In genomic region chr19:8004001-8004400, GRCh38 we compare ENCODE assay signal across 10 cellular contexts. TPM values are rescaled to one million over a fixed set of nuclear protein-coding genes. Genes with fewer than 3 reads are reported as not detected.
DNase-seq lines count a peak whose midpoint lies in the region; ATAC-seq and TF ChIP-seq lines count a peak whose summit lies in the region.
"Had no signal": no experiment of that assay in that cellular context is flagged by ENCODE, and none has a peak within 500 bp of the region (broad histone marks: within the 10 kb centered on the region; RNA-seq: fewer than 3 reads in every experiment).

No MANE protein-coding gene starts in this region.

- H3K27ac ChIP-seq in iPS-20b (ENCODE audit: low read length): no peak overlapping the region
- peak overlapping the region in 1 of 5 donors; percentile 90 for H3K27ac ChIP-seq in stomach

- TF ChIP-seq POLR2A in stomach (IDR thresholded peaks at IDR 0.05): no peak

- CTCF ChIA-PET in activated CD4-positive, alpha-beta T cell treated with anti-CD3 and anti-CD28 coated beads, Interleukin-2, amount 10 ng/mL, durations not matched to agents 7 days and 5 days (lab: Charles Lee): interaction anchor here (1.2 kb wide), 1 partner anchor 11 kb away, joined by 3 read pairs; no protein-coding TSS in a partner anchor
- CTCF ChIA-PET in activated CD8-positive, alpha-beta T cell treated with anti-CD3 and anti-CD28 coated beads, Interleukin-2, amount 10 ng/mL, durations not matched to agents 7 days and 5 days (lab: Charles Lee): interaction anchor here (1.0 to 3.5 kb wide), 3 partner anchors 60 to 75 kb away, joined by 3 to 35 read pairs (median 6); partner anchors contain the start of gene TIMM44

- DNase-seq in activated CD4-positive, alpha-beta T cell treated with anti-CD3 and anti-CD28 coated beads, Interleukin-2, amount 10 ng/mL, durations not matched to agents 7 days and 5 days: no peak
- DNase-seq in activated CD4-positive, alpha-beta T cell treated with anti-CD3 and anti-CD28 coated beads for 4 hours: no peak
- DNase-seq in activated CD8-positive, alpha-beta T cell treated with anti-CD3 and anti-CD28 coated beads, Interleukin-2, amount 10 ng/mL, durations not matched to agents 7 days and 5 days: no peak
- DNase-seq in stomach (no peak), A172 (ENCODE audit: low spot score) (no peak), DMS79 treated with DMSO at 0.1 percent for 48 hours (lab: John Stamatoyannopoulos, UW) (no peak)
- DNase-seq: stimulated activated CD4-positive, alpha-beta T cell treated with anti-CD3 and anti-CD28 coated beads, Interleukin-4, amount 100 ng/mL, for 4 hours had no signal

- H3K27me3 Mint-ChIP-seq in activated CD4-positive, alpha-beta T cell treated with anti-CD3 and anti-CD28 coated beads, Interleukin-2, amount 10 ng/mL, durations not matched to agents 7 days and 5 days: no peaks in the 10 kb centered on the region
- H3K27me3 Mint-ChIP-seq in activated CD8-positive, alpha-beta T cell treated with anti-CD3 and anti-CD28 coated beads, Interleukin-2, amount 10 ng/mL, durations not matched to agents 7 days and 5 days (ENCODE audit: low read depth): no peaks in the 10 kb centered on the region

- TF ChIP-seq EP300 in stomach (IDR thresholded peaks at IDR 0.05): no peak

- H3K9me3 ChIP-seq in iPS-20b (ENCODE audit: insufficient read depth, low read depth, low read length) (no peaks in the 10 kb centered on the region), stomach (no peaks in the 10 kb centered on the region)

- ATAC-seq in activated CD8-positive, alpha-beta T cell treated with anti-CD3 and anti-CD28 coated beads, Interleukin-2, amount 10 ng/mL, durations not matched to agents 7 days and 5 days: no peak
- ATAC-seq in activated CD4-positive, CD25-positive, alpha-beta regulatory T cell treated with anti-CD3 and anti-CD28 coated beads, Interleukin-2, amount 50 U/mL, for 24 hours: no peak

- H3K4me3 Mint-ChIP-seq in activated CD4-positive, alpha-beta T cell treated with anti-CD3 and anti-CD28 coated beads, Interleukin-2, amount 10 ng/mL, durations not matched to agents 7 days and 5 days: peak overlapping the region; percentile 98
- H3K4me3 Mint-ChIP-seq in activated CD8-positive, alpha-beta T cell treated with anti-CD3 and anti-CD28 coated beads, Interleukin-2, amount 10 ng/mL, durations not matched to agents 7 days and 5 days: peak overlapping the region; percentile 83

- H3K9ac ChIP-seq in iPS-20b (ENCODE audit: low read depth, low read length): peak overlapping the region; percentile 95; the same call in 1 of the 2 replicates

- H3K9me3 Mint-ChIP-seq in activated CD4-positive, alpha-beta T cell treated with anti-CD3 and anti-CD28 coated beads, Interleukin-2, amount 10 ng/mL, durations not matched to agents 7 days and 5 days: no peaks in the 10 kb centered on the region
- H3K9me3 Mint-ChIP-seq in activated CD8-positive, alpha-beta T cell treated with anti-CD3 and anti-CD28 coated beads, Interleukin-2, amount 10 ng/mL, durations not matched to agents 7 days and 5 days (ENCODE audit: insufficient read depth): no peaks in the 10 kb centered on the region

- intact Hi-C loops in stomach (cut with DNase I; ENCODE audit: low total_unique reads): loop anchor here (10.0 kb wide), 1 partner anchor 159 kb away; no protein-coding TSS in a partner anchor

- H3K4me1 ChIP-seq in iPS-20b (ENCODE audit: insufficient read depth, low read length) (peaks cover 13% of the 10 kb centered on the region; the same call in 1 of the 2 replicates), stomach (peaks cover 36 to 71% (median 63%) of the 10 kb centered on the region in 4 donors)

- peak overlapping the region; percentile 98 for H3K4me3 ChIP-seq in iPS-20b (ENCODE audit: low read length)
- H3K4me3 ChIP-seq in stomach: peak overlapping the region; percentile 81 to 94 (median 84)

- no peak for TF ChIP-seq CTCF in stomach (IDR thresholded peaks at IDR 0.05)

- H3K27me3 ChIP-seq in iPS-20b (ENCODE audit: insufficient read depth, low read length): no peaks in the 10 kb centered on the region
- H3K27me3 ChIP-seq in stomach: no peaks in the 10 kb centered on the region

- H3K36me3 ChIP-seq in iPS-20b (ENCODE audit: insufficient read depth, low read depth, low read length) (peaks cover 19% of the 10 kb centered on the region; the same call in 1 of the 2 replicates), stomach (peaks cover 0 to 18% (median 14%) of the 10 kb centered on the region in 4 donors)

- POLR2A ChIA-PET in activated CD4-positive, alpha-beta T cell treated with anti-CD3 and anti-CD28 coated beads, Interleukin-2, amount 10 ng/mL, durations not matched to agents 7 days and 5 days (lab: Charles Lee): interaction anchor here (0.7 kb wide), 1 partner anchor 10 kb away, joined by 14 read pairs; no protein-coding TSS in a partner anchor
- POLR2A ChIA-PET in activated CD8-positive, alpha-beta T cell treated with anti-CD3 and anti-CD28 coated beads, Interleukin-2, amount 10 ng/mL, durations not matched to agents 7 days and 5 days (lab: Charles Lee): interaction anchor here (1.4 kb wide), 1 partner anchor 60 kb away, joined by 5 read pairs; the partner anchor contains the start of gene TIMM44

- H3K27ac Mint-ChIP-seq in activated CD4-positive, alpha-beta T cell treated with anti-CD3 and anti-CD28 coated beads, Interleukin-2, amount 10 ng/mL, durations not matched to agents 7 days and 5 days: peak overlapping the region; percentile 55
- peak overlapping the region; percentile 77 for H3K27ac Mint-ChIP-seq in activated CD8-positive, alpha-beta T cell treated with anti-CD3 and anti-CD28 coated beads, Interleukin-2, amount 10 ng/mL, durations not matched to agents 7 days and 5 days

- H3K36me3 Mint-ChIP-seq in activated CD4-positive, alpha-beta T cell treated with anti-CD3 and anti-CD28 coated beads, Interleukin-2, amount 10 ng/mL, durations not matched to agents 7 days and 5 days (ENCODE audit: low read depth): peaks cover 6% of the 10 kb centered on the region
- peaks cover 17% of the 10 kb centered on the region for H3K36me3 Mint-ChIP-seq in activated CD8-positive, alpha-beta T cell treated with anti-CD3 and anti-CD28 coated beads, Interleukin-2, amount 10 ng/mL, durations not matched to agents 7 days and 5 days (ENCODE audit: low read depth)

- 52 to 67% (median 54%) methylated on average over 6 of the region's 6 CpGs for WGBS in stomach, 5 donors

- peaks cover 47% of the 10 kb centered on the region for H3K4me1 Mint-ChIP-seq in activated CD4-positive, alpha-beta T cell treated with anti-CD3 and anti-CD28 coated beads, Interleukin-2, amount 10 ng/mL, durations not matched to agents 7 days and 5 days
- peaks cover 40% of the 10 kb centered on the region for H3K4me1 Mint-ChIP-seq in activated CD8-positive, alpha-beta T cell treated with anti-CD3 and anti-CD28 coated beads, Interleukin-2, amount 10 ng/mL, durations not matched to agents 7 days and 5 days (ENCODE audit: low read depth)

RNA-seq across cellular contexts. Expression of gene ELAVL1, which starts 1.4 kb away (rescaled TPM):
- total RNA-seq in activated CD4-positive, alpha-beta T cell treated with anti-CD3 and anti-CD28 coated beads, Interleukin-2, amount 10 ng/mL, durations not matched to agents 7 days and 5 days: 100 to 1,000 TPM; 109 TPM
- 100 to 1,000 TPM; 128 to 132 TPM for total RNA-seq in activated CD8-positive, alpha-beta T cell treated with anti-CD3 and anti-CD28 coated beads, Interleukin-2, amount 10 ng/mL, durations not matched to agents 7 days and 5 days
- total RNA-seq in stomach: 10 to 100 TPM; 11.2 to 50.2 (median 20.2) TPM
- 10 to 100 TPM; 14.7 to 25.4 (median 18.5) TPM for polyA plus RNA-seq in stomach
- 69.3 and 79.7 TPM in 2 replicates for total RNA-seq in A172 (2014; rRNA removed; shearing (Covaris generic))

RNA-seq across cellular contexts. Expression of gene CCL25, which starts 48.6 kb away (rescaled TPM):
- 1 to 10 TPM; 5.2 to 7.4 TPM for total RNA-seq in activated CD4-positive, alpha-beta T cell treated with anti-CD3 and anti-CD28 coated beads, Interleukin-2, amount 10 ng/mL, durations not matched to agents 7 days and 5 days
- 10 to 100 TPM in 1 of 2 experiments, 1 to 10 TPM in 1; 10.0 to 10.2 TPM for total RNA-seq in activated CD8-positive, alpha-beta T cell treated with anti-CD3 and anti-CD28 coated beads, Interleukin-2, amount 10 ng/mL, durations not matched to agents 7 days and 5 days
- 1 to 10 TPM in 1 of 5 donors, not detected in 4; 5.1 TPM for total RNA-seq in stomach
- polyA plus RNA-seq in stomach: not detected
- not detected in 2 replicates for total RNA-seq in A172 (2014; rRNA removed; shearing (Covaris generic))
- total RNA-seq: NCI-H460 had no signal
